7 cellular contexts compared by ENCODE assay signal in the genomic region with DNA sequence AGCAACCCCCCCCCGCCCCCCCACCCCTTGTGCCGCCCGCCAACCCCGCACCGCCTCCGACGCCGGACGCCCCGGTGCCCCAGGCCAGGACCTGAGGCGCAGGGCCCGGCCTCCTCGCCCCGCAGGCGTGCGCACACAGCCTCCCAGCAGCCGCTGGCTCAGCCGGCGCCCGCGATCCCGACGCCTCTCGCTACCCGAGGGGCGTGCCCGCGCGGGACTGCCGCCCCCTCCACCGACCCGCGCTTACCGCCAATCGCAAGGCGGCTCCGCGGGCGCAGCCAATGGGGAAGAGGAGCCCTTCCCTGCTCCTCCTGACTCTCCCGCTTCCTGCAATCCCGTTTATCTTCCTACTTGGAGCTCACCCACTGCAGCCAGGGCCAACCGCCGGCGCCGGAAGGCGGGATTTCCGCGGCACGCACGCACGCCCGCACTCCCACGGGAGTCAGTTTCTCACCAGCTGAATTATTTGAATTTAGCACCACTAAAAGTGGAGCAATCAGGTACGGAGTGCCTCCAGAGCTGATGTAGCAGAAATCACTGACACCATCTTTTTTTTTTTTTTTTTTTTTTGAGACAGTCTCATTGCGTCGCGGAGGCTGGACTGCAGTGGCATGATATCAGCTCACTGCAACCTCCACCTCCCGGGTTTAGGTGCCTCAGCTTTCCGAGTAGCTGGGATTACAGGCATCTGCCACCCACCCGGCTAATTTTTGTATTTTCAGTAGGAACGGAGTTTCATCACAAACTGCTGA.
A peak's percentile ranks its signal among the peaks of the same experiment; 100 is the strongest.
DNase-seq lines count a peak whose midpoint lies in the region; ATAC-seq and TF ChIP-seq lines count a peak whose summit lies in the region.
"Not testable (repeated sequence)": the region's sequence is repeated elsewhere in the genome, so short reads cannot be mapped to it uniquely, and the experiment has no call there.

No MANE protein-coding gene starts in this region.

- not testable (repeated sequence) for H3K27ac Mint-ChIP-seq in activated CD8-positive, alpha-beta T cell treated with anti-CD3 and anti-CD28 coated beads for 36 hours

- POLR2A ChIA-PET in activated CD8-positive, alpha-beta T cell treated with anti-CD3 and anti-CD28 coated beads for 36 hours (lab: Charles Lee), result not testable (repeated sequence)

- not testable (repeated sequence) for H3K9me3 ChIP-seq in body of pancreas, lower lobe of right lung

- TF ChIP-seq POLR2A in body of pancreas (IDR thresholded peaks at IDR 0.05), result not testable (repeated sequence)

- not testable (repeated sequence) for H3K36me3 Mint-ChIP-seq in activated CD8-positive, alpha-beta T cell treated with anti-CD3 and anti-CD28 coated beads for 36 hours (ENCODE audit: low read depth)

- TF ChIP-seq CTCF in activated CD8-positive, alpha-beta T cell treated with anti-CD3 and anti-CD28 coated beads for 36 hours (IDR thresholded peaks at IDR 0.05); body of pancreas (IDR thresholded peaks at IDR 0.05); lower lobe of right lung (IDR thresholded peaks at IDR 0.05): not testable (repeated sequence)

- not testable (repeated sequence) for H3K36me3 ChIP-seq in body of pancreas (replicated peaks in 1 of 2; ENCODE audit: insufficient read depth in 1 of 2, low read depth in 2 of 2); lower lobe of right lung

- not testable (repeated sequence) for DNase-seq in activated CD8-positive, alpha-beta T cell treated with anti-CD3 and anti-CD28 coated beads for 36 hours; body of pancreas; left cardiac atrium; lower lobe of right lung; sciatic nerve (ENCODE audit: low spot score)

- not testable (repeated sequence) for H3K4me3 ChIP-seq in body of pancreas, lower lobe of right lung

- no CpG with 5 or more reads among the region's 61 CpGs for WGBS in body of pancreas, 2 donors

- H3K4me1 ChIP-seq in body of pancreas, lower lobe of right lung: not testable (repeated sequence)

- CTCF ChIA-PET in activated CD8-positive, alpha-beta T cell treated with anti-CD3 and anti-CD28 coated beads for 36 hours (lab: Charles Lee), result not testable (repeated sequence)

- ATAC-seq in GM19023 (IDR thresholded peaks at IDR 0.05; ENCODE audit: unreplicated experiment) (peak; percentile 43), HG03565 (IDR thresholded peaks at IDR 0.05; ENCODE audit: unreplicated experiment) (peak; percentile 90), body of pancreas (peak; percentile 53), left cardiac atrium (peak; percentile 86 to 96), lower lobe of right lung (peak; percentile 90 to 91), sciatic nerve (peak; percentile 96)
- ATAC-seq in activated CD8-positive, alpha-beta T cell treated with anti-CD3 and anti-CD28 coated beads for 36 hours, result peak; percentile 30

- H3K4me3 Mint-ChIP-seq in activated CD8-positive, alpha-beta T cell treated with anti-CD3 and anti-CD28 coated beads for 36 hours, result not testable (repeated sequence)

- not testable (repeated sequence) for H3K27me3 Mint-ChIP-seq in activated CD8-positive, alpha-beta T cell treated with anti-CD3 and anti-CD28 coated beads for 36 hours

- H3K4me1 Mint-ChIP-seq in activated CD8-positive, alpha-beta T cell treated with anti-CD3 and anti-CD28 coated beads for 36 hours (ENCODE audit: low read depth), result not testable (repeated sequence)

- intact Hi-C loops in activated CD8-positive, alpha-beta T cell treated with anti-CD3 and anti-CD28 coated beads for 36 hours (cut with micrococcal nuclease); body of pancreas (cut with DNase I); left cardiac atrium (cut with DNase I); lower lobe of right lung (cut with DNase I); sciatic nerve (cut with DNase I): not testable (repeated sequence)

- H3K9me3 Mint-ChIP-seq in activated CD8-positive, alpha-beta T cell treated with anti-CD3 and anti-CD28 coated beads for 36 hours, result not testable (repeated sequence)

- H3K27ac ChIP-seq in body of pancreas, lower lobe of right lung: not testable (repeated sequence)

- not testable (repeated sequence) for H3K27me3 ChIP-seq in body of pancreas; lower lobe of right lung (ENCODE audit: low read depth)

Comparison
In these comparisons a context has a peak if more than half of its experiments do, and no peak if none do; other contexts are left out.
1. ATAC-seq: peak in every context shown above with its lines; median percentile 96 in sciatic nerve; 91 in left cardiac atrium; 90 in lower lobe of right lung; 90 in HG03565; 53 in body of pancreas; 43 in GM19023; 30 in activated CD8-positive, alpha-beta T cell treated with anti-CD3 and anti-CD28 coated beads for 36 hours.